ENCODE assay signal across 8 cellular contexts in the genomic region with DNA sequence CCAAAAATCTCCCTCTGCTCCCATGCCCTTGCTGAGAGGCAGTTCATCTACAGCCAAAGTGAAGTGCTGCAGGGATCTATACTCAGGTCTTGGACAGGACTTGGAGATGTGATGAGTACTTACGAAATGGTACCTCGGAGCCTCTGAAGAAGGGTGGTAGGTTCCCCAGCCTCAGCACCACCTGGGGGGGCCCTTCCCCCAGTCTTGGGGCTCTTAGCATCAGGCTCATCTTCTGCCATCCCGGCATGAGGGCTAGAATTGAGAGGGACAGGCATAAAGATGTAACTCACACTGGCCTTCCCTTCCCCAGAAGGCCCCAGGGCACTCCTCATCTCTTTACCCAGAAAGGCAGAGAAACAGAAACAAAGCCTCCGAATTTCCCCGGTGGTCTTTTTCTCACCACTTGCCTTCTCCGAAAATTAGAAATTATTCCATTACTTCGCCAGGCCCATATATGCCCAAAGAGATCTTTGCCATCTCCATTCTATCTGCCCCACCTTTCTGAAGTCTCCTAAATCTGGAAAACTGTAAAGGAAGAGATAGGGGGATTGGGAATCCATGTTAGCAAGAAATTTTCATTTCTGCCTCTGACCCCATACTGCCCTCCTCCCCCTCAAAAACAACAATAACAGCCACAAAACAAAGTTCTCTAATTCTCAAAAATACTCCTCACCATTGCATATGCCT.
DNase-seq lines count a peak whose midpoint lies in the region; ATAC-seq lines count a peak whose summit lies in the region.

No MANE protein-coding gene starts in this region.

- H3K27me3 Mint-ChIP-seq in stimulated activated naive B cell treated with anti-CD40 and anti-IgM and Interleukin-4, amounts not matched to agents 10 μg/mL and 1 μg/mL and 100 μg/mL, for 72 hours, result no peaks in the 10 kb centered on the region

- peak overlapping the region; percentile 99 for H3K9ac ChIP-seq in HUES48 (ENCODE audit: low read depth, low read length)

- peaks cover 47% of the 10 kb centered on the region for H3K36me3 ChIP-seq in HUES48 (ENCODE audit: control insufficient read depth, insufficient read depth, low read length)

- H3K4me1 ChIP-seq in HUES48 (ENCODE audit: control insufficient read depth, insufficient read depth, low read length), result peaks cover 16% of the 10 kb centered on the region

- in situ Hi-C loops in ACHN (cut with HindIII; ENCODE audit: low pct_ligation_motif_present, low pct_unique_long_range_greater_than_20kb, low sequenced_read_pairs), result no loop called here

- no peaks in the 10 kb centered on the region for H3K27me3 ChIP-seq in HUES48 (ENCODE audit: control insufficient read depth, insufficient read depth, low read length)

- no peaks in the 10 kb centered on the region for H3K9me3 Mint-ChIP-seq in stimulated activated naive B cell treated with anti-CD40 and anti-IgM and Interleukin-4, amounts not matched to agents 10 μg/mL and 1 μg/mL and 100 μg/mL, for 72 hours

- H3K27ac ChIP-seq in HUES48 (ENCODE audit: low read depth, low read length), result peak overlapping the region; percentile 100

- H3K36me3 Mint-ChIP-seq in stimulated activated naive B cell treated with anti-CD40 and anti-IgM and Interleukin-4, amounts not matched to agents 10 μg/mL and 1 μg/mL and 100 μg/mL, for 72 hours, result peaks cover 33 to 36% of the 10 kb centered on the region in 2 donors

- peaks cover 6% of the 10 kb centered on the region; the same call in 1 of the 2 replicates for H3K9me3 ChIP-seq in HUES48 (ENCODE audit: control insufficient read depth, insufficient read depth, low read length)
- H3K9me3 ChIP-seq in iPS-18c (ENCODE audit: control insufficient read depth, insufficient read depth, low read length), result peaks cover 2% of the 10 kb centered on the region

- peak overlapping the region; percentile 94 to 95 for H3K4me3 Mint-ChIP-seq in stimulated activated naive B cell treated with anti-CD40 and anti-IgM and Interleukin-4, amounts not matched to agents 10 μg/mL and 1 μg/mL and 100 μg/mL, for 72 hours

- peaks cover 48 to 65% of the 10 kb centered on the region in 2 donors for H3K4me1 Mint-ChIP-seq in stimulated activated naive B cell treated with anti-CD40 and anti-IgM and Interleukin-4, amounts not matched to agents 10 μg/mL and 1 μg/mL and 100 μg/mL, for 72 hours

- DNase-seq in activated effector memory CD4-positive, alpha-beta T cell treated with anti-CD3 and anti-CD28 coated beads, Interleukin-2, amount 50 U/mL, for 16 hours, result peak; percentile 65
- DNase-seq in stimulated activated naive B cell treated with anti-CD40 and anti-IgM and Interleukin-4, amounts not matched to agents 10 μg/mL and 1 μg/mL and 100 μg/mL, for 72 hours, result no peak
- DNase-seq in AML-193 (lab: John Stamatoyannopoulos, UW), result no peak
- no peak for DNase-seq in ACHN
- DNase-seq in DMS153 treated with DMSO at 0.1 percent for 48 hours (lab: John Stamatoyannopoulos, UW; ENCODE audit: unreplicated experiment), result no peak

- peak overlapping the region; percentile 98 for H3K27ac Mint-ChIP-seq in stimulated activated naive B cell treated with anti-CD40 and anti-IgM and Interleukin-4, amounts not matched to agents 10 μg/mL and 1 μg/mL and 100 μg/mL, for 72 hours

- no peak for ATAC-seq in stimulated activated naive B cell treated with anti-CD40 and anti-IgM and Interleukin-4, amounts not matched to agents 10 μg/mL and 1 μg/mL and 100 μg/mL, for 72 hours (replicated peaks)
- ATAC-seq in GM19351 (IDR thresholded peaks at IDR 0.05; ENCODE audit: unreplicated experiment), result no peak

- H3K4me3 ChIP-seq in HUES48 (ENCODE audit: low read depth, low read length) (peak overlapping the region; percentile 93), iPS-18c (ENCODE audit: insufficient read depth, low read depth, low read length) (peak overlapping the region; percentile 74)
